Comparison of ENCODE assay signal across 16 cellular contexts in genomic region chr11:35280727-35281126, GRCh38.
DNase-seq lines count a peak whose midpoint lies in the region; ATAC-seq and TF ChIP-seq lines count a peak whose summit lies in the region.
"Had no signal": no experiment of that assay in that cellular context is flagged by ENCODE, and none has a peak within 500 bp of the region (broad histone marks: within the 10 kb centered on the region; RNA-seq: fewer than 3 reads in every experiment).

No MANE protein-coding gene starts in this region.

- H4K20me1 ChIP-seq in smooth muscle cell (ENCODE audit: low read depth), result no peaks in the 10 kb centered on the region

- peaks cover 24% of the 10 kb centered on the region for H3K4me1 ChIP-seq in left ventricle myocardium inferior
- H3K4me1 ChIP-seq in gastroesophageal sphincter, result peaks cover 0 to 30% (median 7%) of the 10 kb centered on the region in 3 donors
- peaks cover 5% of the 10 kb centered on the region for H3K4me1 ChIP-seq in smooth muscle cell (ENCODE audit: low read depth)
- H3K4me1 ChIP-seq in uterus, result peaks cover 8 to 9% of the 10 kb centered on the region in 2 donors
- H3K4me1 ChIP-seq: HAP-1 had no signal

- TF ChIP-seq CTCF in left ventricle myocardium inferior (IDR thresholded peaks at IDR 0.05; ENCODE audit: borderline replicate concordance) (no peak), gastroesophageal sphincter (IDR thresholded peaks at IDR 0.05) (no peak), smooth muscle cell (IDR thresholded peaks at IDR 0.05; ENCODE audit: borderline replicate concordance, insufficient read depth, poor library complexity, severe bottlenecking) (no peak), uterus (IDR thresholded peaks at IDR 0.05) (no peak)

- H3K27ac ChIP-seq in left ventricle myocardium inferior (replicated peaks), result peak overlapping the region; percentile 58
- H3K27ac ChIP-seq in gastroesophageal sphincter, result peak overlapping the region in 3 of 4 donors; percentile 55 to 60 (median 57)
- peak overlapping the region; percentile 87 for H3K27ac ChIP-seq in smooth muscle cell (ENCODE audit: low read depth)
- peak overlapping the region; percentile 82 to 86 for H3K27ac ChIP-seq in uterus
- H3K27ac ChIP-seq: C4-2B had no signal

- H3K36me3 ChIP-seq in left ventricle myocardium inferior (no peaks in the 10 kb centered on the region), gastroesophageal sphincter (no peaks in the 10 kb centered on the region), smooth muscle cell (ENCODE audit: low read depth) (no peaks in the 10 kb centered on the region), uterus (no peaks in the 10 kb centered on the region)
- H3K36me3 ChIP-seq: HAP-1 had no signal

- no peak for ATAC-seq in Right ventricle myocardium inferior
- no peak for ATAC-seq in gastroesophageal sphincter

- H3K4me3 ChIP-seq in left ventricle myocardium inferior, result no peak overlapping the region
- H3K4me3 ChIP-seq in gastroesophageal sphincter, result no peak overlapping the region
- H3K4me3 ChIP-seq in smooth muscle cell, result no peak overlapping the region
- no peak overlapping the region for H3K4me3 ChIP-seq in uterus
- H3K4me3 ChIP-seq: HAP-1 had no signal

- no peak overlapping the region for H3K4me2 ChIP-seq in smooth muscle cell

- TF ChIP-seq POLR2A in gastroesophageal sphincter (IDR thresholded peaks at IDR 0.05), result no peak
- TF ChIP-seq POLR2A in uterus (IDR thresholded peaks at IDR 0.05), result no peak

- H2AFZ ChIP-seq in smooth muscle cell (ENCODE audit: low read depth), result no peak overlapping the region

- H3K27me3 ChIP-seq in left ventricle myocardium inferior (ENCODE audit: low read depth), result no peaks in the 10 kb centered on the region
- no peaks in the 10 kb centered on the region for H3K27me3 ChIP-seq in gastroesophageal sphincter
- H3K27me3 ChIP-seq in smooth muscle cell (ENCODE audit: low read depth), result no peaks in the 10 kb centered on the region
- no peaks in the 10 kb centered on the region for H3K27me3 ChIP-seq in uterus

- DNase-seq in left ventricle myocardium inferior (no peak), Right ventricle myocardium inferior (ENCODE audit: missing footprints) (no peak), smooth muscle cell (lab: John Stamatoyannopoulos, UW; ENCODE audit: unreplicated experiment) (no peak), uterus (peak in 1 of 2 donors; percentile 20), NCI-H1436 treated with DMSO at 0.1 percent for 48 hours (lab: John Stamatoyannopoulos, UW) (no peak), NCI-H146 treated with DMSO at 0.1 percent for 48 hours (lab: John Stamatoyannopoulos, UW; ENCODE audit: unreplicated experiment) (no peak), DMS53 (lab: John Stamatoyannopoulos, UW) (no peak)
- DNase-seq: COR-L47, DMS153, NCI-H1417, NCI-H2081 treated with DMSO at 0.1 percent for 48 hours, NCI-H2227 treated with DMSO at 0.1 percent for 48 hours, NCI-H526 treated with DMSO at 0.1 percent for 48 hours had no signal

- H3K9ac ChIP-seq in smooth muscle cell (ENCODE audit: low read depth), result no peak overlapping the region

- TF ChIP-seq EP300 in gastroesophageal sphincter (IDR thresholded peaks at IDR 0.05), result no peak

- WGBS in gastroesophageal sphincter (ENCODE audit: low coverage in 1 of 2), 2 donors, result 86 to 100% methylated on average over 1 of the region's 7 CpGs
- 87% methylated on average over 7 of the region's 7 CpGs for WGBS in smooth muscle cell (ENCODE audit: low lambda C conversion rate)

- H3K79me2 ChIP-seq in smooth muscle cell (ENCODE audit: low read depth), result no peaks in the 10 kb centered on the region

- intact Hi-C loops in left ventricle myocardium inferior (cut with micrococcal nuclease), result no loop called here
- intact Hi-C loops in Right ventricle myocardium inferior (cut with DNase I), result no loop called here
- intact Hi-C loops in uterus (cut with DNase I; ENCODE audit: low total_unique reads), result no loop called here

- H3F3A ChIP-seq in smooth muscle cell (ENCODE audit: low read depth), result no peaks in the 10 kb centered on the region

- no peaks in the 10 kb centered on the region for H3K9me3 ChIP-seq in left ventricle myocardium inferior (replicated peaks)
- no peaks in the 10 kb centered on the region for H3K9me3 ChIP-seq in gastroesophageal sphincter
- H3K9me3 ChIP-seq in smooth muscle cell (replicated peaks; ENCODE audit: low read depth), result no peaks in the 10 kb centered on the region
- no peaks in the 10 kb centered on the region for H3K9me3 ChIP-seq in uterus
- H3K9me3 ChIP-seq: HAP-1 had no signal
